ENCODE assay signal across 9 cellular contexts in the genomic region with DNA sequence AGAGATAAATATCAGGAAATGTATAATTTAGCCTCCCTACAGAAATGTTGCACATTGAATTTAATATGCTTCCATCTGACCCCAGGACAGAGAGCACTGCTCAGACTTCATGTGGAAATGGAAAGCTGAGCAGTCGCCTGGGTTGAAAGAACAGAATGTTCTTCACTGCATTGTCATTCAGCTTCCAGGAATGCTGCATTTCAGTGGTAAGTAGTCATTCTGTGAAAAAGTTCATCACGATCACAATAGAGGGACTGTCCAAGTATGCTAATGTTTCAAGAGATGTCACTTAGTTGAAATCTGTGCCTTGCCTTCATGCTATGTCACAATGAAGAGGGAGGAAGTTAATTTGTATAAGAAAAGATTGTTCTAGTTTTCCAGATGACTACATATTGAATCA.
DNase-seq lines count a peak whose midpoint lies in the region; ATAC-seq and TF ChIP-seq lines count a peak whose summit lies in the region.
"Had no signal": no experiment of that assay in that cellular context is flagged by ENCODE, and none has a peak within 500 bp of the region (broad histone marks: within the 10 kb centered on the region; RNA-seq: fewer than 3 reads in every experiment).

No MANE protein-coding gene starts in this region.

- no peak for TF ChIP-seq CTCF in type B pancreatic cell (conservative IDR thresholded peaks at IDR 0.05)

- DNase-seq in renal cortical epithelial cell (ENCODE audit: low read depth) (peak; percentile 96), AML-193 (lab: John Stamatoyannopoulos, UW) (no peak), type B pancreatic cell (ENCODE audit: extremely low spot score, unreplicated experiment) (no peak), KG1 (lab: John Stamatoyannopoulos, UW) (no peak)
- DNase-seq in activated naive CD4-positive, alpha-beta T cell treated with anti-CD3 and anti-CD28 coated beads, Interleukin-2, amount 50 U/mL, for 16 hours, result no peak
- DNase-seq: IMR-90 had no signal

- no peaks in the 10 kb centered on the region for H3K9me3 Mint-ChIP-seq in type B pancreatic cell

- no peak overlapping the region for H3K27ac Mint-ChIP-seq in type B pancreatic cell

- peak overlapping the region; percentile 36 for H3K27ac ChIP-seq in ectodermal cell (ENCODE audit: insufficient read depth, low read depth, low read length, poor library complexity, severe bottlenecking)

- ATAC-seq in GM19328 (IDR thresholded peaks at IDR 0.05; ENCODE audit: unreplicated experiment), result peak; percentile 46
- ATAC-seq in HG03354 (IDR thresholded peaks at IDR 0.05; ENCODE audit: poor library complexity, severe bottlenecking, unreplicated experiment), result peak; percentile 52

- peaks cover 8% of the 10 kb centered on the region for H3K36me3 ChIP-seq in ectodermal cell (ENCODE audit: control insufficient read depth, insufficient read depth, low read length)

- peaks cover 24% of the 10 kb centered on the region for H3K4me1 ChIP-seq in ectodermal cell (ENCODE audit: control insufficient read depth, insufficient read depth, low read length)

- no peaks in the 10 kb centered on the region for H3K36me3 Mint-ChIP-seq in type B pancreatic cell

- 73 to 77% methylated on average over 2 of the region's 2 CpGs for WGBS in ectodermal cell, 2 experiments

- H3K9me3 ChIP-seq in ectodermal cell (ENCODE audit: control insufficient read depth, low read length), result no peaks in the 10 kb centered on the region

- no peak overlapping the region for H3K4me3 ChIP-seq in ectodermal cell (ENCODE audit: insufficient read depth, low read depth, low read length)

- H3K4me3 Mint-ChIP-seq in type B pancreatic cell, result no peak overlapping the region

- no peaks in the 10 kb centered on the region for H3K27me3 ChIP-seq in ectodermal cell (ENCODE audit: control insufficient read depth, insufficient read depth, low read length, poor library complexity, severe bottlenecking)

- no peaks in the 10 kb centered on the region for H3K4me1 Mint-ChIP-seq in type B pancreatic cell (ENCODE audit: unreplicated experiment)

- H3K27me3 Mint-ChIP-seq in type B pancreatic cell, result no peaks in the 10 kb centered on the region
